29 cellular contexts compared by ENCODE assay signal in the genomic region with DNA sequence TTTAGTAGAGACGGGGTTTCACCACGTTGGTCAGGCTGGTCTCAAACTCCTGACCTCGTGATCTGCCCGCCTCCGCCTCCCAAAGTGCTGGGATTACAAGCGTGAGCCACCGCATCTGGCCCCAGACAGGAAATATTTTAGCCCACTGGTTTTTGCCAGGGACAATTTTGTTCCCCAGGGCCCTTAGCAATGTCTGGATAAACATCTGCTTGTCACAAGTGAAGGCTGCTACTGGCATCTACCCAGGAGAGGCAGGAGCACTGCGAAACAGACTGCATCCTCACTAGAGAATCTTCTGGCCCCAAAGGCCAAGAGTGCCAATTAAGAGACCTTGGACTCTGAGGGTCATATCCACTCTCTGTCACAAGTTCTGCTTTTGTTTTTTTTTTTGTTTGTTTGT. TPM values are rescaled to one million over a fixed set of nuclear protein-coding genes. Genes with fewer than 3 reads are reported as not detected.
DNase-seq lines count a peak whose midpoint lies in the region; ATAC-seq and TF ChIP-seq lines count a peak whose summit lies in the region.
"Had no signal": no experiment of that assay in that cellular context is flagged by ENCODE, and none has a peak within 500 bp of the region (broad histone marks: within the 10 kb centered on the region; RNA-seq: fewer than 3 reads in every experiment).

No MANE protein-coding gene starts in this region.

- H3K9me3 Mint-ChIP-seq in activated T-helper 1 cell treated with anti-CD3 and anti-CD28 coated beads, Interleukin-12 subunit alpha, Interleukin-12 subunit beta, Interleukin-2, Interleukin-4 antibody, amounts not matched to agents 30 ng/mL and 10 ng/mL and 1 ng/mL, durations not matched to agents 14 hours and 24 hours and 36 hours, result no peaks in the 10 kb centered on the region
- H3K9me3 Mint-ChIP-seq in mesothelial cell of epicardium, result no peaks in the 10 kb centered on the region
- H3K9me3 Mint-ChIP-seq: activated B cell treated with CpG ODN at 0.5 μM for 24 hours; activated naive CD4-positive, alpha-beta T cell treated with anti-CD3 and anti-CD28 coated beads, Interleukin-2, amount 50 U/mL, for 72 hours; CD8-positive, alpha-beta memory T cell; T-helper 2 cell treated with Interferon-gamma antibody and Interleukin-4, amounts not matched to agents 5 μg/mL and 100 μg/mL, for 36 hours had no signal

- DNase-seq in AG10803 (ENCODE audit: low read depth), result peak; percentile 28
- DNase-seq in activated T-helper 1 cell treated with anti-CD3 and anti-CD28 coated beads, Interleukin-12 subunit alpha, Interleukin-12 subunit beta, Interleukin-2, Interleukin-4 antibody, amounts not matched to agents 30 ng/mL and 10 ng/mL and 1 ng/mL, durations not matched to agents 14 hours and 24 hours and 36 hours (ENCODE audit: low spot score), result no peak
- no peak for DNase-seq in mesothelial cell of epicardium (ENCODE audit: low spot score in 2 of 2, unreplicated experiment in 2 of 2)
- no peak for DNase-seq in NCI-H2081 (lab: John Stamatoyannopoulos, UW)
- no peak for DNase-seq in NCI-H146 treated with DMSO at 0.1 percent for 48 hours (lab: John Stamatoyannopoulos, UW; ENCODE audit: unreplicated experiment)
- no peak for DNase-seq in T-helper 9 cell
- DNase-seq: activated B cell treated with CpG ODN at 0.5 μM for 24 hours; activated T-cell treated with anti-CD3 and anti-CD28 coated beads, Interleukin-2, amount 50 U/mL, for 48 hours; CD8-positive, alpha-beta memory T cell; DMS153; effector CD4-positive, alpha-beta T cell; foreskin melanocyte; GF-D8; KG1; NCI-H187; NCI-H345; NCI-H82; SJCRH30; small intestine; stimulated activated CD4-positive, alpha-beta T cell treated with anti-CD3 and anti-CD28 coated beads, Interleukin-2, amount 100 ng/mL, for 24 hours; stimulated activated naive CD4-positive, alpha-beta T cell had no signal

- intact Hi-C loops in activated T-helper 1 cell treated with anti-CD3 and anti-CD28 coated beads, Interleukin-12 subunit alpha, Interleukin-12 subunit beta, Interleukin-2, Interleukin-4 antibody, amounts not matched to agents 30 ng/mL and 10 ng/mL and 1 ng/mL, durations not matched to agents 14 hours and 24 hours and 36 hours (cut with micrococcal nuclease), result no loop called here

- H3K27ac Mint-ChIP-seq in activated T-helper 1 cell treated with anti-CD3 and anti-CD28 coated beads, Interleukin-12 subunit alpha, Interleukin-12 subunit beta, Interleukin-2, Interleukin-4 antibody, amounts not matched to agents 30 ng/mL and 10 ng/mL and 1 ng/mL, durations not matched to agents 14 hours and 24 hours and 36 hours, result no peak overlapping the region
- no peak overlapping the region for H3K27ac Mint-ChIP-seq in mesothelial cell of epicardium
- H3K27ac Mint-ChIP-seq: activated B cell treated with CpG ODN at 0.5 μM for 24 hours; activated naive CD4-positive, alpha-beta T cell treated with anti-CD3 and anti-CD28 coated beads, Interleukin-2, amount 50 U/mL, for 72 hours had no signal

- no peaks in the 10 kb centered on the region for H3K9me3 ChIP-seq in DOHH2 (ENCODE audit: control insufficient read depth, insufficient read depth, low read length)
- H3K9me3 ChIP-seq: neutrophil, SJCRH30, thoracic aorta, vagina had no signal

- peaks cover 42% of the 10 kb centered on the region for H3K4me1 Mint-ChIP-seq in activated T-helper 1 cell treated with anti-CD3 and anti-CD28 coated beads, Interleukin-12 subunit alpha, Interleukin-12 subunit beta, Interleukin-2, Interleukin-4 antibody, amounts not matched to agents 30 ng/mL and 10 ng/mL and 1 ng/mL, durations not matched to agents 14 hours and 24 hours and 36 hours (ENCODE audit: low read depth)
- H3K4me1 Mint-ChIP-seq in mesothelial cell of epicardium, result peaks cover 49% of the 10 kb centered on the region

- no peak overlapping the region for H3K27ac ChIP-seq in DOHH2 (ENCODE audit: low read depth, low read length)
- H3K27ac ChIP-seq: neutrophil, SJCRH30, thoracic aorta, vagina had no signal

- H3K4me2 ChIP-seq in DOHH2 (ENCODE audit: low read length), result peak overlapping the region; percentile 92

- H3K27me3 Mint-ChIP-seq in activated T-helper 1 cell treated with anti-CD3 and anti-CD28 coated beads, Interleukin-12 subunit alpha, Interleukin-12 subunit beta, Interleukin-2, Interleukin-4 antibody, amounts not matched to agents 30 ng/mL and 10 ng/mL and 1 ng/mL, durations not matched to agents 14 hours and 24 hours and 36 hours (ENCODE audit: insufficient read depth), result no peaks in the 10 kb centered on the region
- no peaks in the 10 kb centered on the region for H3K27me3 Mint-ChIP-seq in mesothelial cell of epicardium (ENCODE audit: low read depth)
- H3K27me3 Mint-ChIP-seq: activated B cell treated with CpG ODN at 0.5 μM for 24 hours had no signal

- H3K79me2 ChIP-seq in DOHH2 (ENCODE audit: control insufficient read depth, low read length), result peaks cover 87% of the 10 kb centered on the region

- H3F3A ChIP-seq in DOHH2 (ENCODE audit: control insufficient read depth, insufficient read depth), result peaks cover 6% of the 10 kb centered on the region

- H3K4me3 Mint-ChIP-seq in activated T-helper 1 cell treated with anti-CD3 and anti-CD28 coated beads, Interleukin-12 subunit alpha, Interleukin-12 subunit beta, Interleukin-2, Interleukin-4 antibody, amounts not matched to agents 30 ng/mL and 10 ng/mL and 1 ng/mL, durations not matched to agents 14 hours and 24 hours and 36 hours, result peak overlapping the region; percentile 11
- H3K4me3 Mint-ChIP-seq in mesothelial cell of epicardium, result peak overlapping the region; percentile 13

- TF ChIP-seq CTCF in AG10803 (conservative IDR thresholded peaks at IDR 0.05; ENCODE audit: low read length) (no peak), DOHH2 (IDR thresholded peaks at IDR 0.05; ENCODE audit: low read depth, low read length, poor library complexity, severe bottlenecking) (no peak), mesothelial cell of epicardium (IDR thresholded peaks at IDR 0.05; ENCODE audit: unreplicated experiment) (no peak)

- peaks cover 68% of the 10 kb centered on the region for H3K4me1 ChIP-seq in DOHH2 (ENCODE audit: control insufficient read depth, low read length)

- H4K20me1 ChIP-seq in DOHH2 (ENCODE audit: control insufficient read depth, insufficient read depth, low read depth, low read length), result peaks cover 5% of the 10 kb centered on the region; the same call in 1 of the 2 replicates

- peaks cover 29% of the 10 kb centered on the region for H3K36me3 ChIP-seq in DOHH2 (ENCODE audit: control insufficient read depth, low read length)
- H3K36me3 ChIP-seq: neutrophil, thoracic aorta, vagina had no signal

- H3K4me3 ChIP-seq in AG10803 (ENCODE audit: low read length) (no peak overlapping the region), DOHH2 (ENCODE audit: low read length) (peak overlapping the region; percentile 32)
- H3K4me3 ChIP-seq: SJCRH30, thoracic aorta, vagina had no signal

- no peaks in the 10 kb centered on the region for H3K9me2 ChIP-seq in DOHH2 (replicated peaks; ENCODE audit: control insufficient read depth, low read length)

- H3K36me3 Mint-ChIP-seq in activated T-helper 1 cell treated with anti-CD3 and anti-CD28 coated beads, Interleukin-12 subunit alpha, Interleukin-12 subunit beta, Interleukin-2, Interleukin-4 antibody, amounts not matched to agents 30 ng/mL and 10 ng/mL and 1 ng/mL, durations not matched to agents 14 hours and 24 hours and 36 hours (ENCODE audit: low read depth), result peaks cover 16% of the 10 kb centered on the region
- peaks cover 5% of the 10 kb centered on the region for H3K36me3 Mint-ChIP-seq in mesothelial cell of epicardium

- no peaks in the 10 kb centered on the region for H3K27me3 ChIP-seq in DOHH2 (ENCODE audit: control insufficient read depth, low read length)
- H3K27me3 ChIP-seq: SJCRH30, vagina had no signal

- no peak for ATAC-seq in GM21360 (IDR thresholded peaks at IDR 0.05; ENCODE audit: unreplicated experiment)
- ATAC-seq: activated naive CD4-positive, alpha-beta T cell treated with anti-CD3 and anti-CD28 coated beads, Interleukin-2, amount 50 U/mL, for 72 hours; Panc1 had no signal

RNA-seq across cellular contexts. Expression of a gene that starts 2.4 kb away (rescaled TPM):
- total RNA-seq in activated T-helper 1 cell treated with anti-CD3 and anti-CD28 coated beads, Interleukin-12 subunit alpha, Interleukin-12 subunit beta, Interleukin-2, Interleukin-4 antibody, amounts not matched to agents 30 ng/mL and 10 ng/mL and 1 ng/mL, durations not matched to agents 14 hours and 24 hours and 36 hours, result 15.6 and 17.2 TPM in 2 replicates
- 16.7 to 18.5 TPM (median 17.6 TPM) in 3 replicates for total RNA-seq in mesothelial cell of epicardium

RNA-seq across cellular contexts. Expression of a gene that starts 2.5 kb away (rescaled TPM):
- total RNA-seq in activated T-helper 1 cell treated with anti-CD3 and anti-CD28 coated beads, Interleukin-12 subunit alpha, Interleukin-12 subunit beta, Interleukin-2, Interleukin-4 antibody, amounts not matched to agents 30 ng/mL and 10 ng/mL and 1 ng/mL, durations not matched to agents 14 hours and 24 hours and 36 hours, result 40.5 and 41.5 TPM in 2 replicates
- 32.7 to 35.5 TPM (median 33.0 TPM) in 3 replicates for total RNA-seq in mesothelial cell of epicardium

RNA-seq across cellular contexts. Expression of a gene that starts 2.5 kb away (rescaled TPM):
- 42.4 and 48.9 TPM in 2 replicates for total RNA-seq in activated T-helper 1 cell treated with anti-CD3 and anti-CD28 coated beads, Interleukin-12 subunit alpha, Interleukin-12 subunit beta, Interleukin-2, Interleukin-4 antibody, amounts not matched to agents 30 ng/mL and 10 ng/mL and 1 ng/mL, durations not matched to agents 14 hours and 24 hours and 36 hours
- total RNA-seq in mesothelial cell of epicardium, result 22.4 to 24.3 TPM (median 23.5 TPM) in 3 replicates

RNA-seq across cellular contexts. Expression of a gene that starts 14.5 kb away (rescaled TPM):
- total RNA-seq in activated T-helper 1 cell treated with anti-CD3 and anti-CD28 coated beads, Interleukin-12 subunit alpha, Interleukin-12 subunit beta, Interleukin-2, Interleukin-4 antibody, amounts not matched to agents 30 ng/mL and 10 ng/mL and 1 ng/mL, durations not matched to agents 14 hours and 24 hours and 36 hours, result 101 and 105 TPM in 2 replicates
- 40.9 to 43.8 TPM (median 42.8 TPM) in 3 replicates for total RNA-seq in mesothelial cell of epicardium

RNA-seq across cellular contexts. Expression of a gene that starts 14.6 kb away (rescaled TPM):
- 62.5 and 63.6 TPM in 2 replicates for total RNA-seq in activated T-helper 1 cell treated with anti-CD3 and anti-CD28 coated beads, Interleukin-12 subunit alpha, Interleukin-12 subunit beta, Interleukin-2, Interleukin-4 antibody, amounts not matched to agents 30 ng/mL and 10 ng/mL and 1 ng/mL, durations not matched to agents 14 hours and 24 hours and 36 hours
- 86.1 to 89.3 TPM (median 87.1 TPM) in 3 replicates for total RNA-seq in mesothelial cell of epicardium
